ENCODE assay signal across 14 cellular contexts in the genomic region with DNA sequence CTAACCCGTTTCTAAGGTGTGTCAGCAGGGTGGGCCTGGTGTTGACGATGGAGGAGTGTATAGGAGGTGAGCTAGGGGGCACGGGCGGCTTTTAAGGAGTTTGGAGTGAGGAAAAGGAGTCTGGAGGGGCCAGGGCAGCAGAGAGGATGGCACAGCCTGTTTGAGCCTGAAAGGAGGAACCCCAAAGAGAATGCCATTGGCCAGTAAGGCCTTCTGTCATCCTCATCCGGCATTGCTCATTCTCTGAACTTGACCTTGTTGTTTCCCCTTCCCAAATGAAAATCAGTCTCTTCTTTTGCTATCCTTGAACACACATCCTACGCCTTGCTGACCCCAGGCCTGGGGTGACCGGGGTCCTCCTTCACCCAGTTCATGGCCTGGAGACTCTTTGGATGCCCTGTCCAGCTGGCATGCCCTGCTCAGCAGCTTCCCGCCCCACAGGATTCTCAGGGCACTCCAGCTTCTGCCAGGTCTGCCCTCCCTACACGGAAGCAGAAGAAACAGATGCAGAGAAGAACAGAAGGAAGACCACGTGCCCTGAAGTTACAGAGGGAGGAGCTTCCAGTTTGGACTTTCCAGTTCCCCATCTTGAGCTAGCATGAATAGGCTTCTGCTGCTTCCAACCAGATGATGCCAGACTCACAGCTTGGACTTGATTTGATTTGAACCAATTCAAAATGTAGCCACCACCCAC. TPM values are rescaled to one million over a fixed set of nuclear protein-coding genes. Genes with fewer than 3 reads are reported as not detected.
A peak's percentile ranks its signal among the peaks of the same experiment; 100 is the strongest.
DNase-seq lines count a peak whose midpoint lies in the region; ATAC-seq and TF ChIP-seq lines count a peak whose summit lies in the region.
"Had no signal": no experiment of that assay in that cellular context is flagged by ENCODE, and none has a peak within 500 bp of the region (broad histone marks: within the 10 kb centered on the region; RNA-seq: fewer than 3 reads in every experiment).

No MANE protein-coding gene starts in this region.

- no peaks in the 10 kb centered on the region for H3K4me1 ChIP-seq in smooth muscle cell (ENCODE audit: low read depth)

- H3K4me2 ChIP-seq in smooth muscle cell = no peak overlapping the region

- H2AFZ ChIP-seq in smooth muscle cell (ENCODE audit: low read depth) = no peak overlapping the region

- H3K27me3 ChIP-seq in smooth muscle cell (ENCODE audit: low read depth) (no peaks in the 10 kb centered on the region), WERI-Rb-1 (ENCODE audit: insufficient read depth, low read depth, severe bottlenecking) (no peaks in the 10 kb centered on the region)
- H3K27me3 ChIP-seq: tibial nerve had no signal

- H4K20me1 ChIP-seq in smooth muscle cell (ENCODE audit: low read depth) = no peaks in the 10 kb centered on the region

- H3K9ac ChIP-seq in smooth muscle cell (ENCODE audit: low read depth) = no peak overlapping the region

- TF ChIP-seq RAD21 in Ishikawa (IDR thresholded peaks at IDR 0.05; ENCODE audit: low read depth) = no peak

- H3K36me3 ChIP-seq in smooth muscle cell (ENCODE audit: low read depth) = no peaks in the 10 kb centered on the region
- H3K36me3 ChIP-seq in WERI-Rb-1 = no peaks in the 10 kb centered on the region
- H3K36me3 ChIP-seq: tibial nerve had no signal

- TF ChIP-seq CTCF in smooth muscle cell (IDR thresholded peaks at IDR 0.05; ENCODE audit: borderline replicate concordance, insufficient read depth, poor library complexity, severe bottlenecking) (no peak), WERI-Rb-1 (IDR thresholded peaks at IDR 0.05; ENCODE audit: low read depth, low read length) (no peak)

- no peaks in the 10 kb centered on the region for H3K79me2 ChIP-seq in smooth muscle cell (ENCODE audit: low read depth)

- DNase-seq in left lobe of liver (ENCODE audit: low spot score) = no peak
- peak in 16 of 49 donors; percentile 11 to 53 (median 24) for DNase-seq in substantia nigra (lab: John Stamatoyannopoulos, UW)
- DNase-seq in smooth muscle cell (lab: John Stamatoyannopoulos, UW; ENCODE audit: unreplicated experiment) = no peak
- DNase-seq in stimulated activated CD4-positive, alpha-beta T cell treated with anti-CD3 and anti-CD28 coated beads, Interleukin-4, amount 100 ng/mL, for 4 hours = no peak
- no peak for DNase-seq in NAMALWA (ENCODE audit: low spot score)
- DNase-seq in WERI-Rb-1 = no peak
- DNase-seq: DMS53; effector CD8-positive, alpha-beta T cell; immature natural killer cell; stimulated activated CD4-positive, alpha-beta T cell treated with anti-CD3 and anti-CD28 coated beads, Interleukin-12 subunit alpha, Interleukin-12 subunit beta, amount 100 ng/mL, for 4 hours had no signal

- H3K27ac ChIP-seq in angular gyrus (ENCODE audit: low read depth, low read length) = peak overlapping the region; percentile 59
- H3K27ac ChIP-seq in substantia nigra (ENCODE audit: low read depth, low read length, poor library complexity, severe bottlenecking) = peak overlapping the region; percentile 74
- no peak overlapping the region for H3K27ac ChIP-seq in smooth muscle cell (ENCODE audit: low read depth)
- H3K27ac ChIP-seq in WERI-Rb-1 = no peak overlapping the region
- H3K27ac ChIP-seq: VCaP had no signal

- no peak overlapping the region for H3K4me3 ChIP-seq in smooth muscle cell
- no peak overlapping the region for H3K4me3 ChIP-seq in WERI-Rb-1 (ENCODE audit: low read depth, low read length)
- H3K4me3 ChIP-seq: tibial nerve had no signal

- peak; percentile 28 for ATAC-seq in left lobe of liver

- H3K9me3 ChIP-seq in smooth muscle cell (replicated peaks; ENCODE audit: low read depth) = no peaks in the 10 kb centered on the region
- H3K9me3 ChIP-seq in WERI-Rb-1 (ENCODE audit: severe bottlenecking) = no peaks in the 10 kb centered on the region
- H3K9me3 ChIP-seq: tibial nerve had no signal

- TF ChIP-seq EP300 in Ishikawa (IDR thresholded peaks at IDR 0.05; ENCODE audit: borderline replicate concordance) = no peak

- H3F3A ChIP-seq in smooth muscle cell (ENCODE audit: low read depth) = no peaks in the 10 kb centered on the region

- WGBS in smooth muscle cell (ENCODE audit: low lambda C conversion rate) = 93% methylated on average over 10 of the region's 10 CpGs

TF ChIP-seq in Ishikawa, 13 proteins besides CTCF, POLR2A, EP300 and RAD21:
- TF ChIP-seq, protein P1, sequence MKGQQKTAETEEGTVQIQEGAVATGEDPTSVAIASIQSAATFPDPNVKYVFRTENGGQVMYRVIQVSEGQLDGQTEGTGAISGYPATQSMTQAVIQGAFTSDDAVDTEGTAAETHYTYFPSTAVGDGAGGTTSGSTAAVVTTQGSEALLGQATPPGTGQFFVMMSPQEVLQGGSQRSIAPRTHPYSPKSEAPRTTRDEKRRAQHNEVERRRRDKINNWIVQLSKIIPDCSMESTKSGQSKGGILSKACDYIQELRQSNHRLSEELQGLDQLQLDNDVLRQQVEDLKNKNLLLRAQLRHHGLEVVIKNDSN (IDR thresholded peaks at IDR 0.05) = peak; percentile 63
- TF ChIP-seq, protein P2, sequence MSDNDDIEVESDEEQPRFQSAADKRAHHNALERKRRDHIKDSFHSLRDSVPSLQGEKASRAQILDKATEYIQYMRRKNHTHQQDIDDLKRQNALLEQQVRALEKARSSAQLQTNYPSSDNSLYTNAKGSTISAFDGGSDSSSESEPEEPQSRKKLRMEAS (IDR thresholded peaks at IDR 0.05) = no peak
- TF ChIP-seq, protein P3, sequence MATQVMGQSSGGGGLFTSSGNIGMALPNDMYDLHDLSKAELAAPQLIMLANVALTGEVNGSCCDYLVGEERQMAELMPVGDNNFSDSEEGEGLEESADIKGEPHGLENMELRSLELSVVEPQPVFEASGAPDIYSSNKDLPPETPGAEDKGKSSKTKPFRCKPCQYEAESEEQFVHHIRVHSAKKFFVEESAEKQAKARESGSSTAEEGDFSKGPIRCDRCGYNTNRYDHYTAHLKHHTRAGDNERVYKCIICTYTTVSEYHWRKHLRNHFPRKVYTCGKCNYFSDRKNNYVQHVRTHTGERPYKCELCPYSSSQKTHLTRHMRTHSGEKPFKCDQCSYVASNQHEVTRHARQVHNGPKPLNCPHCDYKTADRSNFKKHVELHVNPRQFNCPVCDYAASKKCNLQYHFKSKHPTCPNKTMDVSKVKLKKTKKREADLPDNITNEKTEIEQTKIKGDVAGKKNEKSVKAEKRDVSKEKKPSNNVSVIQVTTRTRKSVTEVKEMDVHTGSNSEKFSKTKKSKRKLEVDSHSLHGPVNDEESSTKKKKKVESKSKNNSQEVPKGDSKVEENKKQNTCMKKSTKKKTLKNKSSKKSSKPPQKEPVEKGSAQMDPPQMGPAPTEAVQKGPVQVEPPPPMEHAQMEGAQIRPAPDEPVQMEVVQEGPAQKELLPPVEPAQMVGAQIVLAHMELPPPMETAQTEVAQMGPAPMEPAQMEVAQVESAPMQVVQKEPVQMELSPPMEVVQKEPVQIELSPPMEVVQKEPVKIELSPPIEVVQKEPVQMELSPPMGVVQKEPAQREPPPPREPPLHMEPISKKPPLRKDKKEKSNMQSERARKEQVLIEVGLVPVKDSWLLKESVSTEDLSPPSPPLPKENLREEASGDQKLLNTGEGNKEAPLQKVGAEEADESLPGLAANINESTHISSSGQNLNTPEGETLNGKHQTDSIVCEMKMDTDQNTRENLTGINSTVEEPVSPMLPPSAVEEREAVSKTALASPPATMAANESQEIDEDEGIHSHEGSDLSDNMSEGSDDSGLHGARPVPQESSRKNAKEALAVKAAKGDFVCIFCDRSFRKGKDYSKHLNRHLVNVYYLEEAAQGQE (IDR thresholded peaks at IDR 0.05; ENCODE audit: low read depth) = no peak
TF ChIP-seq in Ishikawa: peak in this region for 1.

RNA-seq across cellular contexts. Expression of a gene that starts 20.5 kb away (rescaled TPM):
- total RNA-seq in left lobe of liver (0.86 TPM), smooth muscle cell (13.0 and 14.7 TPM in 2 replicates)
- polyA plus RNA-seq in smooth muscle cell = 18.9 and 21.2 TPM in 2 replicates

RNA-seq across cellular contexts. Expression of a gene that starts 31.1 kb away (rescaled TPM):
- 49.6 TPM for total RNA-seq in left lobe of liver
- total RNA-seq in smooth muscle cell = 121 and 149 TPM in 2 replicates
- 101 and 111 TPM in 2 replicates for polyA plus RNA-seq in smooth muscle cell

Comparison
In these comparisons a context has a peak if more than half of its experiments do, and no peak if none do; other contexts are left out.
1. H3K27ac ChIP-seq: peak in angular gyrus (single experiment) and substantia nigra (single experiment); none in smooth muscle cell (single experiment) and WERI-Rb-1 (single experiment).